Comparison of ENCODE assay signal across 31 cellular contexts in genomic region chrX:70169281-70169680, GRCh38. TPM values are rescaled to one million over a fixed set of nuclear protein-coding genes. Genes with fewer than 3 reads are reported as not detected.
A peak's percentile ranks its signal among the peaks of the same experiment; 100 is the strongest.
DNase-seq lines count a peak whose midpoint lies in the region; ATAC-seq, FAIRE-seq and TF ChIP-seq lines count a peak whose summit lies in the region.
"Had no signal": no experiment of that assay in that cellular context is flagged by ENCODE, and none has a peak within 500 bp of the region (broad histone marks: within the 10 kb centered on the region; RNA-seq: fewer than 3 reads in every experiment).

No MANE protein-coding gene starts in this region.

- peaks cover 0 to 3% of the 10 kb centered on the region in 2 experiments; a peak in 1 of 5 replicates for H3K36me3 ChIP-seq in HepG2 (replicated peaks in 1 of 2; ENCODE audit: control insufficient read depth in 1 of 2, insufficient read depth in 2 of 2, low read length in 2 of 2)
- H3K36me3 ChIP-seq in right lobe of liver = peaks cover 0 to 5% (median 0%) of the 10 kb centered on the region in 4 donors
- H3K36me3 ChIP-seq in mesendoderm (ENCODE audit: control insufficient read depth, insufficient read depth, low read length) = no peaks in the 10 kb centered on the region
- H3K36me3 ChIP-seq in upper lobe of right lung = no peaks in the 10 kb centered on the region

- no peaks in the 10 kb centered on the region for H4K20me1 ChIP-seq in HepG2 (ENCODE audit: insufficient read depth, low read length)

- H3K79me2 ChIP-seq in HepG2 (ENCODE audit: insufficient read depth, low read length) (no peaks in the 10 kb centered on the region), mesendoderm (ENCODE audit: control insufficient read depth, insufficient read depth, low read length) (no peaks in the 10 kb centered on the region)

- no peak overlapping the region for H3K4me3 Mint-ChIP-seq in T-helper 17 cell
- H3K4me3 Mint-ChIP-seq: activated naive CD8-positive, alpha-beta T cell treated with anti-CD3 and anti-CD28 coated beads, Interleukin-2, amount 10 ng/mL, durations not matched to agents 7 days and 5 days; activated T-helper 17 cell treated with anti-CD3 and anti-CD28 coated beads, Interleukin-2, amount 50 U/mL, for 72 hours; T-helper 1 cell treated with Interleukin-12 subunit alpha and Interleukin-12 subunit beta and Interleukin-4 antibody, amounts not matched to agents 30 μg/mL and 1 μg/mL, for 36 hours had no signal

- ATAC-seq in HepG2 (no peak), right lobe of liver (no peak), T-helper 17 cell (no peak), upper lobe of right lung (no peak), HG03280 (IDR thresholded peaks at IDR 0.05; ENCODE audit: unreplicated experiment) (no peak), GM19455 (IDR thresholded peaks at IDR 0.05; ENCODE audit: unreplicated experiment) (no peak)
- ATAC-seq: activated T-helper 17 cell treated with anti-CD3 and anti-CD28 coated beads, Interleukin-2, amount 50 U/mL, for 72 hours had no signal

- peak overlapping the region; percentile 54 for H3K27ac Mint-ChIP-seq in T-helper 17 cell
- H3K27ac Mint-ChIP-seq: activated naive CD8-positive, alpha-beta T cell treated with anti-CD3 and anti-CD28 coated beads, Interleukin-2, amount 10 ng/mL, durations not matched to agents 7 days and 5 days; activated T-helper 17 cell treated with anti-CD3 and anti-CD28 coated beads, Interleukin-2, amount 50 U/mL, for 72 hours; T-helper 1 cell treated with Interleukin-12 subunit alpha and Interleukin-12 subunit beta and Interleukin-4 antibody, amounts not matched to agents 30 μg/mL and 1 μg/mL, for 36 hours had no signal

- TF ChIP-seq CTCF in HepG2 (CRISPR knock-in tag; IDR thresholded peaks at IDR 0.05) = no peak
- no peak for TF ChIP-seq CTCF in right lobe of liver (IDR thresholded peaks at IDR 0.05)
- TF ChIP-seq CTCF in upper lobe of right lung (IDR thresholded peaks at IDR 0.05) = no peak

- H2BK15ac ChIP-seq in mesendoderm (replicated peaks; ENCODE audit: low read depth) = no peak overlapping the region

- CTCF ChIA-PET in HepG2 (lab: Yijun Ruan, JAX; ENCODE audit: low intra/inter-chr PET ratio, low total read pairs) = no interaction called here

- no peak overlapping the region for H2BK5ac ChIP-seq in mesendoderm (ENCODE audit: low read length)

- H3K56ac ChIP-seq in mesendoderm (ENCODE audit: low read length) = peak overlapping the region; percentile 34

- H3K27ac ChIP-seq in HepG2 (ENCODE audit: extremely low read length, insufficient read depth, low read length) = no peak overlapping the region
- H3K27ac ChIP-seq in right lobe of liver = no peak overlapping the region
- H3K27ac ChIP-seq in mesendoderm (ENCODE audit: low read depth, low read length) = no peak overlapping the region
- H3K27ac ChIP-seq in upper lobe of right lung = peak overlapping the region; percentile 42

- H3K4me3 ChIP-seq in HepG2 (replicated peaks in 1 of 3; ENCODE audit: insufficient read depth in 1 of 3, low read depth in 2 of 3, low read length in 3 of 3) = no peak overlapping the region
- H3K4me3 ChIP-seq in right lobe of liver = no peak overlapping the region
- H3K4me3 ChIP-seq in mesendoderm (ENCODE audit: low read length) = no peak overlapping the region
- H3K4me3 ChIP-seq in upper lobe of right lung = no peak overlapping the region
- H3K4me3 ChIP-seq: gastroesophageal sphincter had no signal

- H3K18ac ChIP-seq in mesendoderm (ENCODE audit: low read length) = no peak overlapping the region

- intact Hi-C loops in HepG2 (cut with micrococcal nuclease; ENCODE audit: unreplicated experiment) = no loop called here
- intact Hi-C loops in right lobe of liver (cut with DNase I) = no loop called here
- intact Hi-C loops in upper lobe of right lung (cut with DNase I) = no loop called here

- no peak overlapping the region for H3K23ac ChIP-seq in mesendoderm (ENCODE audit: low read length)

- POLR2A ChIA-PET in HepG2 (lab: Yijun Ruan, JAX) = no interaction called here

- peaks cover 2% of the 10 kb centered on the region for H3K36me3 Mint-ChIP-seq in T-helper 17 cell (ENCODE audit: low read depth)

- H4K8ac ChIP-seq in mesendoderm (ENCODE audit: low read depth, low read length) = no peak overlapping the region

- 80% methylated on average over 1 of the region's 7 CpGs for WGBS in HepG2 (ENCODE audit: low lambda C conversion rate)
- 66% methylated on average over 4 of the region's 7 CpGs for WGBS in right lobe of liver (ENCODE audit: insufficient coverage, low coverage, low lambda C conversion rate, missing lambda C conversion rate)
- WGBS in mesendoderm (ENCODE audit: extremely low coverage, insufficient coverage, low lambda C conversion rate) = no CpG with 5 or more reads among the region's 7 CpGs

- H3K4me2 ChIP-seq in HepG2 (ENCODE audit: low read depth, low read length) = peak overlapping the region; percentile 68
- H3K4me2 ChIP-seq in mesendoderm (ENCODE audit: low read length) = no peak overlapping the region

- H4K5ac ChIP-seq in mesendoderm (ENCODE audit: low read length) = no peak overlapping the region

- no peak overlapping the region for H2AFZ ChIP-seq in HepG2 (ENCODE audit: low read length)

- no peak for DNase-seq in HepG2 (ENCODE audit: low spot score)
- DNase-seq in right lobe of liver = no peak
- no peak for DNase-seq in T-helper 17 cell
- no peak for DNase-seq in mesendoderm
- DNase-seq in upper lobe of right lung = no peak
- no peak for DNase-seq in cortex of kidney (lab: John Stamatoyannopoulos, UW)
- DNase-seq: activated CD4-positive, alpha-beta T cell treated with anti-CD3 and anti-CD28 coated beads, Interleukin-2, amount 50 U/mL, for 4 hours; activated CD8-positive, alpha-beta memory T cell treated with anti-CD3 and anti-CD28 coated beads, Interleukin-2, amount 50 U/mL, for 4 hours; activated naive CD8-positive, alpha-beta T cell treated with anti-CD3 and anti-CD28 coated beads, Interleukin-2, amount 10 ng/mL, durations not matched to agents 7 days and 5 days; C1 segment of cervical spinal cord; effector CD8-positive, alpha-beta T cell; GOT3; naive B cell; NCI-H1105; NCI-H2029; SIG-M5; stimulated activated CD8-positive, alpha-beta memory T cell treated with anti-CD3 and anti-CD28 coated beads, Interleukin-4, amount 100 ng/mL, for 48 hours had no signal

- TF ChIP-seq POLR2A in HepG2 (IDR thresholded peaks at IDR 0.05; ENCODE audit: insufficient read depth in 1 of 2, low read depth in 2 of 2, low read length in 2 of 2) (no peak), right lobe of liver (IDR thresholded peaks at IDR 0.05) (no peak)

- BruUV-seq in HepG2 (replicated peaks; lab: Mats Ljungman, UMichigan) = no TSS peak

- TF ChIP-seq EP300 in HepG2 (IDR thresholded peaks at IDR 0.05; ENCODE audit: low read depth in 2 of 2, low read length in 2 of 2) = no peak
- TF ChIP-seq EP300 in HepG2 (CRISPR knock-in tag; IDR thresholded peaks at IDR 0.05; ENCODE audit: borderline replicate concordance) = no peak

- peaks cover 14% of the 10 kb centered on the region for H3K4me1 ChIP-seq in HepG2 (ENCODE audit: insufficient read depth, low read length)
- H3K4me1 ChIP-seq in right lobe of liver = no peaks in the 10 kb centered on the region
- peaks cover 3% of the 10 kb centered on the region for H3K4me1 ChIP-seq in mesendoderm (ENCODE audit: control insufficient read depth, low read depth, low read length)
- no peaks in the 10 kb centered on the region for H3K4me1 ChIP-seq in upper lobe of right lung

- no peak overlapping the region for H2BK120ac ChIP-seq in mesendoderm (ENCODE audit: low read depth, low read length)

- H3K27me3 ChIP-seq in HepG2 (ENCODE audit: control insufficient read depth in 1 of 2, insufficient read depth in 2 of 2, low read length in 2 of 2) (no peaks in the 10 kb centered on the region), right lobe of liver (no peaks in the 10 kb centered on the region), mesendoderm (ENCODE audit: insufficient read depth, low read length, poor library complexity) (no peaks in the 10 kb centered on the region), upper lobe of right lung (no peaks in the 10 kb centered on the region)
- H3K27me3 ChIP-seq: gastroesophageal sphincter had no signal

- H3K9me3 ChIP-seq in HepG2 (ENCODE audit: low read length) (no peaks in the 10 kb centered on the region), right lobe of liver (no peaks in the 10 kb centered on the region), T-helper 17 cell (ENCODE audit: control insufficient read depth, low read length, poor library complexity, severe bottlenecking) (no peaks in the 10 kb centered on the region), upper lobe of right lung (no peaks in the 10 kb centered on the region)
- H3K9me3 ChIP-seq: gastroesophageal sphincter had no signal

- H3K9ac ChIP-seq in HepG2 (ENCODE audit: insufficient read depth, low read depth, low read length) (no peak overlapping the region), mesendoderm (ENCODE audit: low read length) (no peak overlapping the region)

- H2AK5ac ChIP-seq in mesendoderm (ENCODE audit: low read length) = no peak overlapping the region

- no peaks in the 10 kb centered on the region for H3K27me3 Mint-ChIP-seq in T-helper 17 cell
- H3K27me3 Mint-ChIP-seq: activated T-helper 17 cell treated with anti-CD3 and anti-CD28 coated beads, Interleukin-2, amount 50 U/mL, for 72 hours; naive B cell had no signal

- no peaks in the 10 kb centered on the region for H3K4me1 Mint-ChIP-seq in T-helper 17 cell
- H3K4me1 Mint-ChIP-seq: activated T-helper 17 cell treated with anti-CD3 and anti-CD28 coated beads, Interleukin-2, amount 50 U/mL, for 72 hours had no signal

- H3K4ac ChIP-seq in mesendoderm (ENCODE audit: low read depth, low read length) = no peak overlapping the region

- no peak for TF ChIP-seq RAD21 in HepG2 (CRISPR knock-in tag; IDR thresholded peaks at IDR 0.05)

- in situ Hi-C loops in HepG2 (cut with HindIII; ENCODE audit: extremely low pct_ligation_motif_present, low pct_unique_long_range_greater_than_20kb) = no loop called here

- H3K79me1 ChIP-seq in mesendoderm (ENCODE audit: low read length) = no peaks in the 10 kb centered on the region

- no peak for FAIRE-seq in HepG2 (lab: Jason Lieb, UNC)
- FAIRE-seq: A204.1 had no signal

RNA-seq across cellular contexts. Expression of gene DGAT2L6, which starts 8.0 kb away (rescaled TPM):
- total RNA-seq in HepG2 (2016; rRNA removed; fragmentation: Illumina TruSeq; extraction: Trizol) (not detected in 2 replicates), right lobe of liver (not detected), T-helper 17 cell (not detected), upper lobe of right lung (not detected)
- not detected in 2 replicates for total RNA-seq in HepG2 (2016; cell fraction: cytosol; rRNA removed; fragmentation: Illumina TruSeq; extraction: Trizol; ENCODE audit: low read depth)
- total RNA-seq in HepG2 (2016; cell fraction: insoluble cytoplasmic fraction; rRNA removed; fragmentation: Illumina TruSeq; extraction: Trizol) = not detected in 2 replicates
- not detected in 2 replicates for total RNA-seq in HepG2 (2016; cell fraction: membrane; rRNA removed; fragmentation: Illumina TruSeq; extraction: Trizol)
- not detected in 2 replicates for total RNA-seq in HepG2 (2016; cell fraction: nucleus; rRNA removed; fragmentation: Illumina TruSeq; extraction: Trizol)
- polyA plus RNA-seq in HepG2 (2011; rRNA removed) = not detected in 2 replicates
- 0.03 TPM in 1 of 2 replicates, not detected in the other for polyA plus RNA-seq in HepG2 (2011; cell fraction: cytosol; rRNA removed)
- polyA plus RNA-seq in HepG2 (2011; cell fraction: nucleus; rRNA removed) = not detected in 2 replicates
- not detected in 2 replicates for polyA plus RNA-seq in HepG2 (2012)
- polyA plus RNA-seq in HepG2 (2016; cell fraction: cytosol; fragmentation: Illumina TruSeq; extraction: Trizol; ENCODE audit: low read depth) = not detected in 2 replicates
- not detected in 2 replicates for polyA plus RNA-seq in HepG2 (2016; cell fraction: insoluble cytoplasmic fraction; fragmentation: Illumina TruSeq; extraction: Trizol; ENCODE audit: low read depth)
- polyA plus RNA-seq in HepG2 (2016; cell fraction: membrane; fragmentation: Illumina TruSeq; extraction: Trizol; ENCODE audit: low read depth) = not detected in 2 replicates
- polyA plus RNA-seq in HepG2 (2016; cell fraction: nucleus; fragmentation: Illumina TruSeq; extraction: Trizol; ENCODE audit: insufficient read depth, low read depth) = not detected in 2 replicates
- not detected in 2 replicates for polyA minus RNA-seq in HepG2 (2011; rRNA and poly(A)+ RNA removed; ENCODE audit: low replicate concordance)
- polyA minus RNA-seq in HepG2 (2011; cell fraction: cytosol; rRNA and poly(A)+ RNA removed) = not detected in 2 replicates
- polyA minus RNA-seq in HepG2 (2011; cell fraction: nucleus; rRNA and poly(A)+ RNA removed) = not detected in 2 replicates
- not detected for polyA plus RNA-seq in mesendoderm (2013, experiment 1 of 2)
- not detected for polyA plus RNA-seq in mesendoderm (2013, experiment 2 of 2)
- total RNA-seq: activated naive CD8-positive, alpha-beta T cell treated with anti-CD3 and anti-CD28 coated beads, Interleukin-2, amount 10 ng/mL, durations not matched to agents 7 days and 5 days; Calu3; chondrocyte; gastroesophageal sphincter; HT-29; LHCN-M2; lung microvascular endothelial cell; omental fat pad; urinary bladder had no signal
- polyA plus RNA-seq: esophagus, urinary bladder had no signal

RNA-seq across cellular contexts. Expression of gene IGBP1, which starts 36.0 kb away (rescaled TPM):
- total RNA-seq in HepG2 (2016; rRNA removed; fragmentation: Illumina TruSeq; extraction: Trizol) (59.3 and 79.4 TPM in 2 replicates), right lobe of liver (10 to 100 TPM in 5 of 6 experiments, 1 to 10 TPM in 1; 10.0 to 15.4 (median 11.4) TPM), T-helper 17 cell (10 to 100 TPM; 54.0 to 56.1 TPM), upper lobe of right lung (51.7 TPM)
- total RNA-seq in HepG2 (2016; cell fraction: cytosol; rRNA removed; fragmentation: Illumina TruSeq; extraction: Trizol; ENCODE audit: low read depth) = 41.2 and 48.2 TPM in 2 replicates
- 61.2 and 79.0 TPM in 2 replicates for total RNA-seq in HepG2 (2016; cell fraction: insoluble cytoplasmic fraction; rRNA removed; fragmentation: Illumina TruSeq; extraction: Trizol)
- 85.1 and 101 TPM in 2 replicates for total RNA-seq in HepG2 (2016; cell fraction: membrane; rRNA removed; fragmentation: Illumina TruSeq; extraction: Trizol)
- 22.6 and 28.3 TPM in 2 replicates for total RNA-seq in HepG2 (2016; cell fraction: nucleus; rRNA removed; fragmentation: Illumina TruSeq; extraction: Trizol)
- polyA plus RNA-seq in HepG2 (2011; rRNA removed) = 81.2 and 103 TPM in 2 replicates
- polyA plus RNA-seq in HepG2 (2011; cell fraction: cytosol; rRNA removed) = 90.3 and 98.3 TPM in 2 replicates
- 21.0 and 27.2 TPM in 2 replicates for polyA plus RNA-seq in HepG2 (2011; cell fraction: nucleus; rRNA removed)
- polyA plus RNA-seq in HepG2 (2012) = 81.1 and 87.5 TPM in 2 replicates
- 41.0 and 48.5 TPM in 2 replicates for polyA plus RNA-seq in HepG2 (2016; cell fraction: cytosol; fragmentation: Illumina TruSeq; extraction: Trizol; ENCODE audit: low read depth)
- 76.2 and 80.5 TPM in 2 replicates for polyA plus RNA-seq in HepG2 (2016; cell fraction: insoluble cytoplasmic fraction; fragmentation: Illumina TruSeq; extraction: Trizol; ENCODE audit: low read depth)
- 71.8 and 80.4 TPM in 2 replicates for polyA plus RNA-seq in HepG2 (2016; cell fraction: membrane; fragmentation: Illumina TruSeq; extraction: Trizol; ENCODE audit: low read depth)
- polyA plus RNA-seq in HepG2 (2016; cell fraction: nucleus; fragmentation: Illumina TruSeq; extraction: Trizol; ENCODE audit: insufficient read depth, low read depth) = 31.4 and 31.9 TPM in 2 replicates
- 31.7 and 45.1 TPM in 2 replicates for polyA minus RNA-seq in HepG2 (2011; rRNA and poly(A)+ RNA removed; ENCODE audit: low replicate concordance)
- 31.8 and 39.3 TPM in 2 replicates for polyA minus RNA-seq in HepG2 (2011; cell fraction: cytosol; rRNA and poly(A)+ RNA removed)
- polyA minus RNA-seq in HepG2 (2011; cell fraction: nucleus; rRNA and poly(A)+ RNA removed) = 15.8 and 17.3 TPM in 2 replicates
- polyA plus RNA-seq in mesendoderm (2013, experiment 1 of 2) = 33.9 TPM
- polyA plus RNA-seq in mesendoderm (2013, experiment 2 of 2) = 33.9 TPM
